Comparison of ENCODE assay signal across 20 cellular contexts in the genomic region with DNA sequence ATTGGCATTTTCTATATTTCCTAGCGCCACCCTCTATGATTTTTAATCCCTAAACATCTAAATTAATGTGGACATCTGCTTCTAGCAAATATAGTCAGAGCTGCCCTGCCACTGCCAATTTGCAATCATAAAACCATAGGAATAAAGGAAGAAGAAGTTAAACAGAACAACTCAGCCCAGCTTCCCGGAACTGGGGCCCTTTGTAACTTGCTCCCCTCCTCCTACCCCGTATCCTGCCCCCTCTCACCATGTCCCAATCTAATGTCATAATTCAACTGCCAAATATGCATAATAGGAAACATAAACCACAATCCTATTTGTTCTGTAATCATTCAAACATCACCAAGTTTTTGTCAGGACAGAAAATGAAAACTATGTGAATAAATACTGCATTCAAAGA.
"Had no signal": no experiment of that assay in that cellular context is flagged by ENCODE, and none has a peak within 500 bp of the region (broad histone marks: within the 10 kb centered on the region; RNA-seq: fewer than 3 reads in every experiment).

No MANE protein-coding gene starts in this region.

- H3K27ac ChIP-seq: esophagus muscularis mucosa, hepatocyte, neural progenitor cell, transverse colon, uterus had no signal

- H3K4me3 ChIP-seq: esophagus muscularis mucosa, hepatocyte, left lung, neural progenitor cell, transverse colon, uterus had no signal

- H3K36me3 ChIP-seq: esophagus muscularis mucosa, left lung, neural progenitor cell, transverse colon, uterus had no signal

- DNase-seq: activated CD4-positive, alpha-beta T cell treated with anti-CD3 and anti-CD28 coated beads, Interleukin-2, amount 50 U/mL, for 4 hours; activated CD8-positive, alpha-beta memory T cell treated with anti-CD3 and anti-CD28 coated beads for 24 hours; activated CD8-positive, alpha-beta memory T cell treated with anti-CD3 and anti-CD28 coated beads, Interleukin-2, amount 50 U/mL, for 4 hours; activated T-cell treated with anti-CD3 and anti-CD28 coated beads, Interleukin-2, amount 50 U/mL, for 24 hours; aorta; central memory CD4-positive, alpha-beta T cell; effector memory CD4-positive, alpha-beta T cell; glutamatergic neuron; immature natural killer cell; left lung; naive thymus-derived CD4-positive, alpha-beta T cell; retina; stimulated activated CD4-positive, alpha-beta T cell treated with anti-CD3 and anti-CD28 coated beads, Interleukin-2, amount 100 ng/mL, for 48 hours; stimulated activated CD8-positive, alpha-beta memory T cell treated with anti-CD3 and anti-CD28 coated beads, Interleukin-4, amount 100 ng/mL, for 48 hours; stimulated activated naive B cell treated with anti-CD40 and anti-IgM and Interleukin-4, amounts not matched to agents 10 μg/mL and 1 μg/mL and 100 μg/mL, for 72 hours; transverse colon; uterus had no signal

- H3K27me3 ChIP-seq: esophagus muscularis mucosa, left lung, neural progenitor cell, transverse colon, uterus had no signal

- H3K4me1 ChIP-seq: transverse colon, uterus had no signal

- H3K9me3 ChIP-seq: esophagus muscularis mucosa, left lung, transverse colon, uterus had no signal
